ENCODE assay signal across 26 cellular contexts in genomic region chr2:21030983-21031968, GRCh38. TPM values are rescaled to one million over a fixed set of nuclear protein-coding genes. Genes with fewer than 3 reads are reported as not detected.
"Had no signal": no experiment of that assay in that cellular context is flagged by ENCODE, and none has a peak within 500 bp of the region (broad histone marks: within the 10 kb centered on the region; RNA-seq: fewer than 3 reads in every experiment).

No MANE protein-coding gene starts in this region.

- ATAC-seq: stimulated activated effector memory CD8-positive, alpha-beta T cell treated with anti-CD3 and anti-CD28 coated beads, Interleukin-12 subunit alpha, Interleukin-12 subunit beta, amount 100 ng/mL, for 72 hours; stimulated activated memory B cell treated with anti-CD40 and anti-IgM and Interleukin-4, amounts not matched to agents 10 μg/mL and 1 μg/mL and 100 μg/mL, for 72 hours; stimulated activated naive B cell treated with anti-CD40 and anti-IgM and Interleukin-4, amounts not matched to agents 10 μg/mL and 1 μg/mL and 100 μg/mL, for 72 hours; stimulated activated naive CD8-positive, alpha-beta T cell treated with anti-CD3 and anti-CD28 coated beads, Interleukin-15, amount 100 ng/mL, for 72 hours; stimulated activated naive CD8-positive, alpha-beta T cell treated with anti-CD3 and anti-CD28 coated beads, Interleukin-15, Interleukin-2, amounts not matched to agents 100 U/mL and 50 U/mL, for 24 hours; upper lobe of right lung had no signal

- H3K27ac ChIP-seq: stomach, suprapubic skin, testis, thoracic aorta, thyroid gland, tibial artery, transverse colon, upper lobe of left lung, upper lobe of right lung, vagina had no signal

- H3K36me3 ChIP-seq: stomach, suprapubic skin, thoracic aorta, thyroid gland, transverse colon, upper lobe of left lung, upper lobe of right lung, vagina had no signal

- FAIRE-seq: urothelium cell line had no signal

- H3K9me3 ChIP-seq: stomach, suprapubic skin, testis, thoracic aorta, thyroid gland, tibial artery, transverse colon, upper lobe of left lung, upper lobe of right lung, vagina had no signal

- H3K27me3 ChIP-seq: stomach, suprapubic skin, testis, thyroid gland, tibial artery, transverse colon, upper lobe of left lung, upper lobe of right lung, vagina had no signal

- H3K4me3 ChIP-seq: stomach, suprapubic skin, testis, thoracic aorta, thyroid gland, tibial artery, transverse colon, upper lobe of left lung, upper lobe of right lung, vagina had no signal

- DNase-seq: stimulated activated CD4-positive, alpha-beta T cell treated with anti-CD3 and anti-CD28 coated beads, Interleukin-2, amount 100 ng/mL, for 24 hours; stimulated activated CD4-positive, alpha-beta T cell treated with anti-CD3 and anti-CD28 coated beads, Interleukin-2, amount 100 ng/mL, for 48 hours; stimulated activated CD4-positive, alpha-beta T cell treated with anti-CD3 and anti-CD28 coated beads, Interleukin-4, amount 100 ng/mL, for 1 hour; stimulated activated CD4-positive, alpha-beta T cell treated with anti-CD3 and anti-CD28 coated beads, Interleukin-4, amount 100 ng/mL, for 24 hours; stimulated activated CD4-positive, alpha-beta T cell treated with anti-CD3 and anti-CD28 coated beads, Interleukin-4, amount 100 ng/mL, for 4 hours; stimulated activated CD8-positive, alpha-beta memory T cell treated with anti-CD3 and anti-CD28 coated beads, Interleukin-4, amount 100 ng/mL, for 48 hours; stimulated activated naive B cell treated with anti-CD40 and anti-IgM and Interleukin-4, amounts not matched to agents 10 μg/mL and 1 μg/mL and 100 μg/mL, for 72 hours; stimulated activated naive CD4-positive, alpha-beta T cell; stimulated activated naive CD4-positive, alpha-beta T cell treated with Interleukin-2 at 50 U/mL for 16 hours; stimulated activated naive CD8-positive, alpha-beta T cell treated with anti-CD3 and anti-CD28 coated beads, Interleukin-15, amount 100 ng/mL, for 72 hours; stimulated activated naive CD8-positive, alpha-beta T cell treated with anti-CD3 and anti-CD28 coated beads, Interleukin-15, Interleukin-2, amounts not matched to agents 100 U/mL and 50 U/mL, for 24 hours; stomach; substantia nigra; testis; thyroid gland; tibial artery; transverse colon; trophoblast cell; upper lobe of right lung had no signal

- H3K4me1 ChIP-seq: stomach, suprapubic skin, testis, thyroid gland, transverse colon, upper lobe of left lung, upper lobe of right lung, vagina had no signal

RNA-seq across cellular contexts. Expression of gene APOB, which starts 12.6 kb away (rescaled TPM):
- total RNA-seq: vagina had no signal
